8 cellular contexts compared by ENCODE assay signal in the genomic region with DNA sequence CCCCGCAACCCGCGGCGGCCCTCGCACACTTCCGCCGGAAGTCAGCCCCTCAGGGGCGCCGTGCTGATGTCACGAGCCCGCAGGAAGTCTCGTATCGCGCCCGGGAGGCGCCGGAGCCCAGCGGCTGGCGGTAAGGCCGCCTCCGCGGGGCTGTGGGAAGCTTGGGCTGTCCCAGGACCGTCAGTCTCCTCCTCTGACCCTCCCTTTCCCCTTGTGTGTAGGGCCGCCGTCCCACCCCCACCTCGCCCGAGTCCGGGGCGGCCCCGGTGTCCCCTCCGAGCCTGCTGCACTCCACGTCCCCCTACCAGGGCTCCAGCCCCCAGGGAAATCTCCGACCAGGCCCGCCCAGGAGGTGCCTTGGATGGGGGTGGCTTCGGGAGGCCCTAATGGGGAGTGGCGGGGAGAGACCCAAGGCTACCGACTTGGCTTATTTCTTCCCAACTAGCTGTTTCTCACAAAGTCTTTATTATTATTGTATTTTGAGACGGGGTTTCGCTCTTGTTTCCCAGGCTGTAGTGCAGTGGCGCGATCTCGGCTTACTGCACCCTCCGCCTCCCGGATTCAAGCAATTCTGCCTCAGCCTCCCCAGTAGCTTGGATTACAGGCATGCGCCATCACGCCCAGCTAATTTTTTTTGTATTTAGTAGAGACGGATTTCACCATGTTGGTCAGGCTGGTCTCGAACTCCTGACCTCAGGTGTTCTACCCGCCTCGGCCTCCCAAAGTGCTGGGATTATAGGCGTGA. TPM values are rescaled to one million over a fixed set of nuclear protein-coding genes. Genes with fewer than 3 reads are reported as not detected.
DNase-seq lines count a peak whose midpoint lies in the region; ATAC-seq and TF ChIP-seq lines count a peak whose summit lies in the region.

A gene (plus strand): TSS at position 86 of the 745 bp plus-strand sequence. CDS start 3,108 bp downstream, outside the sequence.

- no peaks in the 10 kb centered on the region for H3K27me3 Mint-ChIP-seq in activated B cell treated with CpG ODN at 0.5 μM for 24 hours

- intact Hi-C loops in activated B cell treated with CpG ODN at 0.5 μM for 24 hours (cut with micrococcal nuclease), result loop anchor here (1.0 to 5.0 kb wide), 3 partner anchors 13 to 150 kb away; a partner anchor contains a TSS

- peak; percentile 99 for ATAC-seq in GM18909 (IDR thresholded peaks at IDR 0.05; ENCODE audit: poor library complexity, unreplicated experiment)
- ATAC-seq in HG03159 (IDR thresholded peaks at IDR 0.05; ENCODE audit: unreplicated experiment), result peak; percentile 95
- peak; percentile 88 for ATAC-seq in activated B cell treated with CpG ODN at 0.5 μM for 24 hours (ENCODE audit: low read depth)

- peak within 1 kb of the TSS; percentile 89 for H3K27ac Mint-ChIP-seq in activated B cell treated with CpG ODN at 0.5 μM for 24 hours

- no peaks in the 10 kb centered on the region for H3K9me3 Mint-ChIP-seq in activated B cell treated with CpG ODN at 0.5 μM for 24 hours

- peak; percentile 98 for DNase-seq in AG08395 (ENCODE audit: low spot score)
- DNase-seq in NCI-H226, result peak; percentile 98
- DNase-seq in activated B cell treated with CpG ODN at 0.5 μM for 24 hours, result peak; percentile 86
- DNase-seq in cardiac fibroblast (ENCODE audit: low read depth in 2 of 2), result peak; percentile 89 to 95
- DNase-seq in islet precursor cell, result peak; percentile 89
- peak; percentile 86 for DNase-seq in stimulated activated CD4-positive, alpha-beta T cell treated with anti-CD3 and anti-CD28 coated beads, Interleukin-12 subunit alpha, Interleukin-12 subunit beta, amount 100 ng/mL, for 4 hours

- CTCF ChIA-PET in activated B cell treated with CpG ODN at 0.5 μM for 24 hours (lab: Charles Lee), result interaction anchor here (1.3 kb wide), 1 partner anchor 12 kb away, joined by 4 read pairs; a partner anchor contains a TSS

- TF ChIP-seq CTCF in activated B cell treated with CpG ODN at 0.5 μM for 24 hours (IDR thresholded peaks at IDR 0.05) (no peak), cardiac fibroblast (IDR thresholded peaks at IDR 0.05; ENCODE audit: low read depth, low read length) (no peak)

- H3K4me3 Mint-ChIP-seq in activated B cell treated with CpG ODN at 0.5 μM for 24 hours, result peak within 1 kb of the TSS; percentile 88

- POLR2A ChIA-PET in activated B cell treated with CpG ODN at 0.5 μM for 24 hours (lab: Charles Lee), result interaction anchor here (0.7 to 2.3 kb wide), 5 partner anchors 11 to 130 kb away, joined by 3 to 16 read pairs (median 5); a partner anchor contains a TSS

- H3K4me1 Mint-ChIP-seq in activated B cell treated with CpG ODN at 0.5 μM for 24 hours, result peaks cover 26% of the 10 kb centered on the region

- peaks cover 31% of the 10 kb centered on the region for H3K36me3 Mint-ChIP-seq in activated B cell treated with CpG ODN at 0.5 μM for 24 hours (ENCODE audit: low read depth)

- H3K4me3 ChIP-seq in cardiac fibroblast (replicated peaks in 1 of 2; ENCODE audit: low read depth in 2 of 2, low read length in 2 of 2), result peak within 1 kb of the TSS; percentile 70 to 74

RNA-seq across cellular contexts. Expression of the gene that starts here (rescaled TPM):
- total RNA-seq in activated B cell treated with CpG ODN at 0.5 μM for 24 hours, result 33.2 and 37.4 TPM in 2 replicates

Comparison
In these comparisons a context has a peak if more than half of its experiments do, and no peak if none do; other contexts are left out.
1. Peak in every context shown above with its lines: DNase-seq, ATAC-seq and H3K4me3 ChIP-seq.